ENCODE assay signal across 36 cellular contexts in the genomic region with DNA sequence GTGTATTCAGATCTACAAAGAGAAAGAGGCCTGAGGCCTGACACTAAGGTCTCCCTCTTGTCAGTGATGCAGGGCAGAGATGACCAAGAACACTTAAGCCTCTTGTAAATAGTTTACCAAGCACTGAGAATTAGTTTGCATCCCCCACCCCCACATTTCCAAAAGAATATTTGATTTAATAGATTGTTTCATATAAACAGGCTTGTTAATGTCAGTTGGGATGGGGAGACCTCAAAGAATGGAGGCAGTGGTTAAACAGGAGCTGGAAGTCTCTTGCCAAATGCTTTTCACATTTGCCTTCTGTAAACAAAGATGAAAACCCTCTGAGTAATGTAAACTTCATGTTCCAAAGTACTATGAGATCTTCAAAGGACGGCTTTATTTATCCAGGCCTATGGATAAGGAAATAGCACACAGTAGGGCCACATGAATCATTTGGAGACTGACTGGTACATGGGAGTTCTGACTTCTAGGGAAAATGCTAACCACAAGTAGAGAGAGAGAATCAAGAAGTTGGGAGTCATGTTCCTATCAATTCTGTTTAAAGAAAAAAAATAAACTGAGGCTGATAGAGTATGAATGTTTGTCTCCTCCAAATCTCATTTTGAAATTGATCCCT.
"Had no signal": no experiment of that assay in that cellular context is flagged by ENCODE, and none has a peak within 500 bp of the region (broad histone marks: within the 10 kb centered on the region; RNA-seq: fewer than 3 reads in every experiment).

No MANE protein-coding gene starts in this region.

- H3K4me3 Mint-ChIP-seq: activated CD4-positive, alpha-beta memory T cell treated with anti-CD3 and anti-CD28 coated beads for 36 hours; activated CD4-positive, alpha-beta T cell treated with anti-CD3 and anti-CD28 coated beads for 36 hours; activated naive CD4-positive, alpha-beta T cell treated with anti-CD3 and anti-CD28 coated beads for 36 hours; activated T-cell treated with anti-CD3 and anti-CD28 coated beads, Interleukin-2, amount 50 U/mL, for 4 hours; activated T-helper 1 cell treated with anti-CD3 and anti-CD28 coated beads, Interleukin-12 subunit alpha, Interleukin-12 subunit beta, Interleukin-2, Interleukin-4 antibody, amounts not matched to agents 30 ng/mL and 10 ng/mL and 1 ng/mL, durations not matched to agents 14 hours and 24 hours and 36 hours; T-helper 1 cell treated with Interleukin-12 subunit alpha and Interleukin-12 subunit beta and Interleukin-4 antibody, amounts not matched to agents 30 μg/mL and 1 μg/mL, for 36 hours; T-helper 2 cell treated with Interferon-gamma antibody and Interleukin-4, amounts not matched to agents 5 μg/mL and 100 μg/mL, for 36 hours; WTC11 had no signal

- H3K4me3 ChIP-seq: adrenal gland, body of pancreas, breast epithelium, Peyer's patch, SJSA1 had no signal

- FAIRE-seq: astrocyte, TTC549 had no signal

- H3K4me1 ChIP-seq: adrenal gland, body of pancreas, breast epithelium, SJSA1 had no signal

- H3K36me3 ChIP-seq: adrenal gland, breast epithelium, Peyer's patch, SJSA1 had no signal

- DNase-seq: activated CD4-positive, alpha-beta memory T cell treated with anti-CD3 and anti-CD28 coated beads for 36 hours; activated CD4-positive, alpha-beta T cell treated with anti-CD3 and anti-CD28 coated beads for 36 hours; activated CD4-positive, alpha-beta T cell treated with anti-CD3 and anti-CD28 coated beads, Interleukin-2, amount 50 U/mL, for 1 hour; activated CD8-positive, alpha-beta memory T cell treated with anti-CD3 and anti-CD28 coated beads, Interleukin-2, amount 50 U/mL, for 4 hours; activated gamma-delta T cell treated with Interleukin-2 at 50 U/mL for 16 hours; activated naive CD4-positive, alpha-beta T cell treated with anti-CD3 and anti-CD28 coated beads for 36 hours; activated T-cell treated with anti-CD3 and anti-CD28 coated beads for 4 hours; activated T-cell treated with anti-CD3 and anti-CD28 coated beads, Interleukin-2, amount 50 U/mL, for 4 hours; body of pancreas; NCI-H1105; NCI-H1417 treated with DMSO at 0.1 percent for 48 hours; NCI-H187 treated with DMSO at 0.1 percent for 48 hours; NCI-H2081; NCI-H2171 treated with DMSO at 0.1 percent for 48 hours; NCI-H2227 treated with DMSO at 0.1 percent for 48 hours; NCI-H446; NCI-H510A treated with DMSO at 0.1 percent for 48 hours; NCI-H526 treated with DMSO at 0.1 percent for 48 hours; NCI-H82; PC-3; Peyer's patch; RPMI8226; SHP77 treated with DMSO at 0.1 percent for 48 hours; SK-N-SH had no signal

- H3K27me3 ChIP-seq: adrenal gland, body of pancreas, breast epithelium, Peyer's patch had no signal

- H3K4me1 Mint-ChIP-seq: activated CD4-positive, alpha-beta T cell treated with anti-CD3 and anti-CD28 coated beads for 36 hours had no signal

- H3K9ac ChIP-seq: KMS-11, SK-N-SH had no signal

- H3K9me3 Mint-ChIP-seq: activated CD4-positive, alpha-beta memory T cell treated with anti-CD3 and anti-CD28 coated beads for 36 hours; activated naive CD4-positive, alpha-beta T cell treated with anti-CD3 and anti-CD28 coated beads for 36 hours; activated T-cell treated with anti-CD3 and anti-CD28 coated beads, Interleukin-2, amount 50 U/mL, for 4 hours; activated T-helper 1 cell treated with anti-CD3 and anti-CD28 coated beads, Interleukin-12 subunit alpha, Interleukin-12 subunit beta, Interleukin-2, Interleukin-4 antibody, amounts not matched to agents 30 ng/mL and 10 ng/mL and 1 ng/mL, durations not matched to agents 14 hours and 24 hours and 36 hours; T-helper 1 cell treated with Interleukin-12 subunit alpha and Interleukin-12 subunit beta and Interleukin-4 antibody, amounts not matched to agents 30 μg/mL and 1 μg/mL, for 36 hours; T-helper 2 cell treated with Interferon-gamma antibody and Interleukin-4, amounts not matched to agents 5 μg/mL and 100 μg/mL, for 36 hours had no signal

- H3K36me3 Mint-ChIP-seq: activated CD4-positive, alpha-beta memory T cell treated with anti-CD3 and anti-CD28 coated beads for 36 hours; activated naive CD4-positive, alpha-beta T cell treated with anti-CD3 and anti-CD28 coated beads, Interleukin-2, amount 50 U/mL, for 72 hours; WTC11 had no signal

- H3K9me3 ChIP-seq: adrenal gland, body of pancreas, breast epithelium, Peyer's patch, SJSA1, SK-N-SH had no signal

- H3K4me2 ChIP-seq: KMS-11, SK-N-SH had no signal

- ATAC-seq: activated CD4-positive, alpha-beta T cell treated with anti-CD3 and anti-CD28 coated beads for 36 hours; activated CD4-positive, CD25-positive, alpha-beta regulatory T cell treated with anti-CD3 and anti-CD28 coated beads, Interleukin-2, amount 50 U/mL, for 24 hours; activated naive CD4-positive, alpha-beta T cell treated with anti-CD3 and anti-CD28 coated beads, Interleukin-2, amount 50 U/mL, for 72 hours; activated T-cell treated with anti-CD3 and anti-CD28 coated beads, Interleukin-2, amount 50 U/mL, for 4 hours; body of pancreas; PC-3 had no signal

- H3K27ac ChIP-seq: adrenal gland, body of pancreas, breast epithelium, KMS-11, SJSA1 had no signal

- H3K27ac Mint-ChIP-seq: activated CD4-positive, alpha-beta memory T cell treated with anti-CD3 and anti-CD28 coated beads for 36 hours; activated CD4-positive, alpha-beta T cell treated with anti-CD3 and anti-CD28 coated beads for 36 hours; activated naive CD4-positive, alpha-beta T cell treated with anti-CD3 and anti-CD28 coated beads for 36 hours; activated naive CD4-positive, alpha-beta T cell treated with anti-CD3 and anti-CD28 coated beads, Interleukin-2, amount 50 U/mL, for 72 hours; activated T-helper 1 cell treated with anti-CD3 and anti-CD28 coated beads, Interleukin-12 subunit alpha, Interleukin-12 subunit beta, Interleukin-2, Interleukin-4 antibody, amounts not matched to agents 30 ng/mL and 10 ng/mL and 1 ng/mL, durations not matched to agents 14 hours and 24 hours and 36 hours; T-helper 1 cell treated with Interleukin-12 subunit alpha and Interleukin-12 subunit beta and Interleukin-4 antibody, amounts not matched to agents 30 μg/mL and 1 μg/mL, for 36 hours; T-helper 2 cell treated with Interferon-gamma antibody and Interleukin-4, amounts not matched to agents 5 μg/mL and 100 μg/mL, for 36 hours; WTC11 had no signal
